15 cellular contexts compared by ENCODE assay signal in genomic region chr1:26046313-26047031, GRCh38. TPM values are rescaled to one million over a fixed set of nuclear protein-coding genes. Genes with fewer than 3 reads are reported as not detected.
DNase-seq lines count a peak whose midpoint lies in the region; ATAC-seq, FAIRE-seq and TF ChIP-seq lines count a peak whose summit lies in the region.
"Had no signal": no experiment of that assay in that cellular context is flagged by ENCODE, and none has a peak within 500 bp of the region (broad histone marks: within the 10 kb centered on the region; RNA-seq: fewer than 3 reads in every experiment).

No MANE protein-coding gene starts in this region.

- no peaks in the 10 kb centered on the region for H3K36me3 Mint-ChIP-seq in WTC11

- peaks cover 3% of the 10 kb centered on the region for H3K4me1 Mint-ChIP-seq in WTC11

- ATAC-seq in WTC11, result peak; percentile 38
- ATAC-seq: activated CD8-positive, alpha-beta T cell treated with anti-CD3 and anti-CD28 coated beads, Interleukin-2, amount 10 ng/mL, durations not matched to agents 7 days and 5 days; sciatic nerve had no signal

- H3K9me3 ChIP-seq in iPS-15b (ENCODE audit: control insufficient read depth, insufficient read depth, low read length), result no peaks in the 10 kb centered on the region

- TF ChIP-seq CTCF in WTC11 (IDR thresholded peaks at IDR 0.05), result no peak

- H3K4me3 ChIP-seq in iPS-15b (ENCODE audit: low read depth, low read length), result peak overlapping the region; percentile 56

- peak overlapping the region; percentile 59 for H3K4me3 Mint-ChIP-seq in WTC11
- H3K4me3 Mint-ChIP-seq: activated CD8-positive, alpha-beta T cell treated with anti-CD3 and anti-CD28 coated beads, Interleukin-2, amount 10 ng/mL, durations not matched to agents 7 days and 5 days had no signal

- no peaks in the 10 kb centered on the region for H3K36me3 ChIP-seq in iPS-15b (ENCODE audit: control insufficient read depth, insufficient read depth, low read length)

- POLR2A ChIA-PET in WTC11 (lab: Charles Lee), result interaction anchor here (0.7 kb wide), 1 partner anchor 28 kb away, joined by 3 read pairs; no protein-coding TSS in a partner anchor

- DNase-seq in DMS53 (lab: John Stamatoyannopoulos, UW), result peak; percentile 47
- no peak for DNase-seq in DMS53 treated with DMSO at 0.1 percent for 48 hours (lab: John Stamatoyannopoulos, UW; ENCODE audit: unreplicated experiment)
- DNase-seq in WTC11 (ENCODE audit: low spot score), result peak; percentile 24
- DNase-seq in retina, result peak; percentile 54
- no peak for DNase-seq in HTR-8/SVneo (ENCODE audit: insufficient read length, low spot score)
- DNase-seq in GM19238 (ENCODE audit: insufficient read length, low spot score), result no peak
- no peak for DNase-seq in NK-92 treated with Interleukin-12 subunit alpha and Interleukin-12 subunit beta, amount 100 ng/mL, for 24 hours (lab: John Stamatoyannopoulos, UW)
- DNase-seq: activated CD8-positive, alpha-beta T cell treated with anti-CD3 and anti-CD28 coated beads, Interleukin-2, amount 10 ng/mL, durations not matched to agents 7 days and 5 days; activated naive CD4-positive, alpha-beta T cell treated with Interleukin-2 at 50 U/mL for 16 hours; caudate nucleus; IMR-90; NCI-H446 treated with DMSO at 0.1 percent for 48 hours had no signal

- no peak overlapping the region for H3K27ac Mint-ChIP-seq in WTC11
- H3K27ac Mint-ChIP-seq: activated CD8-positive, alpha-beta T cell treated with anti-CD3 and anti-CD28 coated beads, Interleukin-2, amount 10 ng/mL, durations not matched to agents 7 days and 5 days had no signal

- no peak overlapping the region for H3K9ac ChIP-seq in iPS-15b (ENCODE audit: low read depth, low read length)

- CTCF ChIA-PET in WTC11 (lab: Charles Lee), result interaction anchor here (0.8 to 3.7 kb wide), 7 partner anchors 7 to 189 kb away, joined by 3 to 55 read pairs (median 3); partner anchors contain the start of gene ZNF593

- peaks cover 100% of the 10 kb centered on the region for H3K27me3 Mint-ChIP-seq in WTC11 (ENCODE audit: low read depth)

- H3K9me3 Mint-ChIP-seq in WTC11, result no peaks in the 10 kb centered on the region

- no peaks in the 10 kb centered on the region for H3K4me1 ChIP-seq in iPS-15b (ENCODE audit: control insufficient read depth, insufficient read depth, low read length)

- peaks cover 86% of the 10 kb centered on the region for H3K27me3 ChIP-seq in iPS-15b (ENCODE audit: control insufficient read depth, insufficient read depth, low read length)

- no peak for FAIRE-seq in HTR-8/SVneo (lab: Jason Lieb, UNC)
- FAIRE-seq: TTC549 had no signal

TF ChIP-seq in WTC11, 78 proteins besides CTCF, POLR2A, EP300 and RAD21:
- TF ChIP-seq, protein P1, sequence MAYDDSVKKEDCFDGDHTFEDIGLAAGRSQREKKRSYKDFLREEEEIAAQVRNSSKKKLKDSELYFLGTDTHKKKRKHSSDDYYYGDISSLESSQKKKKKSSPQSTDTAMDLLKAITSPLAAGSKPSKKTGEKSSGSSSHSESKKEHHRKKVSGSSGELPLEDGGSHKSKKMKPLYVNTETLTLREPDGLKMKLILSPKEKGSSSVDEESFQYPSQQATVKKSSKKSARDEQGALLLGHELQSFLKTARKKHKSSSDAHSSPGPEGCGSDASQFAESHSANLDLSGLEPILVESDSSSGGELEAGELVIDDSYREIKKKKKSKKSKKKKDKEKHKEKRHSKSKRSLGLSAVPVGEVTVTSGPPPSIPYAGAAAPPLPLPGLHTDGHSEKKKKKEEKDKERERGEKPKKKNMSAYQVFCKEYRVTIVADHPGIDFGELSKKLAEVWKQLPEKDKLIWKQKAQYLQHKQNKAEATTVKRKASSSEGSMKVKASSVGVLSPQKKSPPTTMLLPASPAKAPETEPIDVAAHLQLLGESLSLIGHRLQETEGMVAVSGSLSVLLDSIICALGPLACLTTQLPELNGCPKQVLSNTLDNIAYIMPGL (CRISPR knock-in tag; IDR thresholded peaks at IDR 0.05), result peak; percentile 14; the same call in 1 of the 2 replicates
- no peak for TF ChIP-seq KAT7 (CRISPR knock-in tag; IDR thresholded peaks at IDR 0.05; ENCODE audit: borderline replicate concordance)
TF ChIP-seq in WTC11: peak in this region for 1.

RNA-seq across cellular contexts. Expression of gene SLC30A2, which starts 0.6 kb away (rescaled TPM):
- 0.15 to 0.41 TPM (median 0.41 TPM) in 3 replicates for total RNA-seq in WTC11 (2021)
- total RNA-seq: activated CD8-positive, alpha-beta T cell treated with anti-CD3 and anti-CD28 coated beads, Interleukin-2, amount 10 ng/mL, durations not matched to agents 7 days and 5 days; IMR-90; sciatic nerve had no signal

RNA-seq across cellular contexts. Expression of gene TRIM63, which starts 21.0 kb away (rescaled TPM):
- not detected in 3 replicates for total RNA-seq in WTC11 (2021)
- total RNA-seq: IMR-90 had no signal

RNA-seq across cellular contexts. Expression of gene EXTL1, which starts 24.9 kb away (rescaled TPM):
- 1.3 to 2.1 TPM (median 1.9 TPM) in 3 replicates for total RNA-seq in WTC11 (2021)
- total RNA-seq: activated CD8-positive, alpha-beta T cell treated with anti-CD3 and anti-CD28 coated beads, Interleukin-2, amount 10 ng/mL, durations not matched to agents 7 days and 5 days had no signal

RNA-seq across cellular contexts. Expression of gene PAFAH2, which starts 48.6 kb away (rescaled TPM):
- 9.4 to 11.8 TPM (median 11.5 TPM) in 3 replicates for total RNA-seq in WTC11 (2021)

Comparison
In these comparisons a context has a peak if more than half of its experiments do, and no peak if none do; other contexts are left out.
1. DNase-seq: peak in DMS53 (single experiment), WTC11 (single experiment) and retina (single experiment); none in DMS53 treated with DMSO at 0.1 percent for 48 hours (single experiment), HTR-8/SVneo (single experiment), GM19238 (single experiment) and NK-92 treated with Interleukin-12 subunit alpha and Interleukin-12 subunit beta, amount 100 ng/mL, for 24 hours (single experiment).